Comparison of ENCODE assay signal across 24 cellular contexts in the genomic region with DNA sequence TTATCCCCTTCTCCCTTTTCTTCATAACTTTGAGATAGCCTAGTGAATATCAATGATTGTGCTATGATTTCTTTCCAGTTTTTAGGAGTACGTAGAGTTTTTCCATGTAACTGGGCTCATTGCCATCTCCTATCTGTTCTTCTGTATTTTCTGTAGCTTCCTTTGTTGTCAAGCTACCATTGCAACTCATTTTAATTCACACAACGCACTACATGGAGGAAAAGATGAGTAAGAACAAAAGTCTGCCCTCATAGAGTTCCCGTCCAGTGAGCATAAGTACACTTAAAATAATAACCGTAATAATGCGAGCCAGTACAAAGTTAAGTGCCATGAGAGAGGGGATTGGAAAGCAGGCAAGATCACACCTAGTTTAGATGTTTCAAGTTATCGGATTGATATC.
DNase-seq lines count a peak whose midpoint lies in the region; ATAC-seq and TF ChIP-seq lines count a peak whose summit lies in the region.
"Had no signal": no experiment of that assay in that cellular context is flagged by ENCODE, and none has a peak within 500 bp of the region (broad histone marks: within the 10 kb centered on the region; RNA-seq: fewer than 3 reads in every experiment).

No MANE protein-coding gene starts in this region.

- no peaks in the 10 kb centered on the region for H3K4me1 Mint-ChIP-seq in T-cell
- H3K4me1 Mint-ChIP-seq: stimulated activated naive B cell treated with anti-CD40 and anti-IgM and Interleukin-4, amounts not matched to agents 10 μg/mL and 1 μg/mL and 100 μg/mL, for 72 hours had no signal

- H3K4me1 ChIP-seq in heart left ventricle (peaks cover 0 to 33% (median 13%) of the 10 kb centered on the region in 12 donors), right atrium auricular region (peaks cover 0 to 39% of the 10 kb centered on the region in 2 donors)
- H3K4me1 ChIP-seq: A549, left lung, parathyroid adenoma, SJCRH30 had no signal

- WGBS in heart left ventricle, 4 donors: 52 to 63% (median 58%) methylated on average over 6 of the region's 6 CpGs

- H3K36me3 ChIP-seq in heart left ventricle: peaks cover 0 to 45% (median 6%) of the 10 kb centered on the region in 9 donors
- H3K36me3 ChIP-seq in right atrium auricular region: peaks cover 59% of the 10 kb centered on the region
- H3K36me3 ChIP-seq: SJCRH30 had no signal

- no peaks in the 10 kb centered on the region for H3K27me3 Mint-ChIP-seq in T-cell
- H3K27me3 Mint-ChIP-seq: activated CD4-positive, alpha-beta T cell treated with anti-CD3 and anti-CD28 coated beads, Interleukin-2, amount 10 ng/mL, durations not matched to agents 24 days and 14 days; activated naive CD8-positive, alpha-beta T cell; CD4-positive, CD25-positive, alpha-beta regulatory T cell; stimulated activated naive B cell treated with anti-CD40 and anti-IgM and Interleukin-4, amounts not matched to agents 10 μg/mL and 1 μg/mL and 100 μg/mL, for 72 hours; type B pancreatic cell had no signal

- no peaks in the 10 kb centered on the region for H3K9me3 Mint-ChIP-seq in T-cell
- H3K9me3 Mint-ChIP-seq: activated CD4-positive, alpha-beta T cell treated with anti-CD3 and anti-CD28 coated beads, Interleukin-2, amount 10 ng/mL, durations not matched to agents 24 days and 14 days; CD4-positive, CD25-positive, alpha-beta regulatory T cell; stimulated activated naive B cell treated with anti-CD40 and anti-IgM and Interleukin-4, amounts not matched to agents 10 μg/mL and 1 μg/mL and 100 μg/mL, for 72 hours; type B pancreatic cell had no signal

- POLR2A ChIA-PET in T-cell (lab: Charles Lee): no interaction called here

- DNase-seq in heart left ventricle: no peak
- DNase-seq in right atrium auricular region (ENCODE audit: low spot score): no peak
- no peak for DNase-seq in left ventricle myocardium superior
- no peak for DNase-seq in CD1c-positive myeloid dendritic cell (ENCODE audit: extremely low spot score)
- no peak for DNase-seq in T-cell
- DNase-seq in NCI-H510A (lab: John Stamatoyannopoulos, UW): no peak
- DNase-seq: activated CD4-positive, alpha-beta T cell treated with anti-CD3 and anti-CD28 coated beads, Interleukin-2, amount 10 ng/mL, durations not matched to agents 24 days and 14 days; activated effector memory CD4-positive, alpha-beta T cell treated with Interleukin-2 at 50 U/mL for 16 hours; anterior cingulate cortex; CD4-positive, CD25-positive, alpha-beta regulatory T cell; effector CD8-positive, alpha-beta T cell; left lung; NCI-H2029; retina; SJCRH30; stimulated activated naive B cell treated with anti-CD40 and anti-IgM and Interleukin-4, amounts not matched to agents 10 μg/mL and 1 μg/mL and 100 μg/mL, for 72 hours had no signal

- H3K36me3 Mint-ChIP-seq in T-cell: peaks cover 22% of the 10 kb centered on the region

- ATAC-seq in heart left ventricle (peak in 3 of 4 donors; percentile 32 to 72 (median 47)), GM18870 (IDR thresholded peaks at IDR 0.05; ENCODE audit: unreplicated experiment) (peak; percentile 44), HG03378 (IDR thresholded peaks at IDR 0.05; ENCODE audit: unreplicated experiment) (peak; percentile 47), left ventricle myocardium superior (peak; percentile 56), T-cell (replicated peaks in 1 of 4) (no peak)
- ATAC-seq: A549; HCT116; HepG2; left lung; stimulated activated naive B cell treated with anti-CD40 and anti-IgM and Interleukin-4, amounts not matched to agents 10 μg/mL and 1 μg/mL and 100 μg/mL, for 72 hours had no signal

- TF ChIP-seq POLR2A in heart left ventricle (IDR thresholded peaks at IDR 0.05): no peak

- H3K4me3 ChIP-seq in heart left ventricle: no peak overlapping the region
- no peak overlapping the region for H3K4me3 ChIP-seq in right atrium auricular region
- H3K4me3 ChIP-seq: A549, left lung, SJCRH30 had no signal

- TF ChIP-seq CTCF in heart left ventricle (IDR thresholded peaks at IDR 0.05): no peak
- TF ChIP-seq CTCF in right atrium auricular region (IDR thresholded peaks at IDR 0.05): no peak

- no peaks in the 10 kb centered on the region for H3K9me3 ChIP-seq in heart left ventricle
- H3K9me3 ChIP-seq in right atrium auricular region: no peaks in the 10 kb centered on the region
- H3K9me3 ChIP-seq: A549, left lung, SJCRH30 had no signal

- H3K4me3 Mint-ChIP-seq in T-cell: no peak overlapping the region
- H3K4me3 Mint-ChIP-seq: activated CD4-positive, alpha-beta T cell treated with anti-CD3 and anti-CD28 coated beads, Interleukin-2, amount 10 ng/mL, durations not matched to agents 24 days and 14 days; activated naive CD8-positive, alpha-beta T cell; CD4-positive, CD25-positive, alpha-beta regulatory T cell; stimulated activated naive B cell treated with anti-CD40 and anti-IgM and Interleukin-4, amounts not matched to agents 10 μg/mL and 1 μg/mL and 100 μg/mL, for 72 hours; type B pancreatic cell had no signal

- H3K27me3 ChIP-seq in heart left ventricle (no peaks in the 10 kb centered on the region), right atrium auricular region (no peaks in the 10 kb centered on the region)
- H3K27me3 ChIP-seq: left lung, SJCRH30 had no signal

- intact Hi-C loops in heart left ventricle (cut with DNase I) (loop anchor here in 1 of 10 donors (10.0 kb wide), 1 partner anchor 148 kb away; no protein-coding TSS in a partner anchor), left ventricle myocardium superior (cut with micrococcal nuclease) (no loop called here)

- CTCF ChIA-PET in T-cell (lab: Charles Lee): no interaction called here

- H3K27ac Mint-ChIP-seq in T-cell: no peak overlapping the region
- H3K27ac Mint-ChIP-seq: activated CD4-positive, alpha-beta T cell treated with anti-CD3 and anti-CD28 coated beads, Interleukin-2, amount 10 ng/mL, durations not matched to agents 24 days and 14 days; activated naive CD8-positive, alpha-beta T cell; CD4-positive, CD25-positive, alpha-beta regulatory T cell; stimulated activated naive B cell treated with anti-CD40 and anti-IgM and Interleukin-4, amounts not matched to agents 10 μg/mL and 1 μg/mL and 100 μg/mL, for 72 hours; type B pancreatic cell had no signal

- H3K27ac ChIP-seq in heart left ventricle (peak overlapping the region in 2 of 12 donors; percentile 20 to 33), right atrium auricular region (no peak overlapping the region)
- H3K27ac ChIP-seq: A549, left lung, parathyroid adenoma, SJCRH30 had no signal

Comparison
In these comparisons a context has a peak if more than half of its experiments do, and no peak if none do; other contexts are left out.
1. ATAC-seq: peak in heart left ventricle (3 of 4), GM18870 (single experiment), HG03378 (single experiment) and left ventricle myocardium superior (single experiment); none in T-cell (0 of 4).